ENCODE assay signal across 1 cellular context in the genomic region with DNA sequence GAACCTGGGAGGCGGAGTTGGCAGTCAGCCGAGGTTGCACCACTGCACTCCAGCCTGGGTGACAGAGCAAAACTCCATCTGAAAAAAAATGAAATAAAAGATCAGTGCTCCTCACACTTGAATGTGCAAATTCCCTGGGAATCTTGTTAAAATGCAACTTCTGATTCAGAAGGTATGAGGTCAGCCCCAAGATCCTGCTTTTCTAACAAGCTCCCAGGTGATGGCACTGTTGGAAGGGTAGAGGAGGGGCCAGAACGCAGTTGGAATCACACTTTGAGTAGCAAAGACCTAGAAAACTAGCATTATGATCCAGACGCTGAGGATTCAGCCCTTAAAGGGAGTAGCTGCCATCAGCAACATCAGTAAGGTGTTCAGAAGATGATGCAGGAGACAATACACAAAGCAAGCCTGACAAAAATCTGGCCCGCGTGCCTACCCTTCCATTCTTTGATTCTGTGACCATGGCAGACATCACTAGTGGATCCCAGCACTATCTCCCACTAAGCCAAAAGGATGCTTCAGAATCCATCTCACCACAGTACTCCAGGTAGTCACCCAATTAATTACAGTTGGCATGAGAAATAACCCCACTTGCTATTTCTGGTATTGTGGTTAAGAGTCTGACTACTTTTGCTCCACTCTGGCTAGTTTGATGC.
TF ChIP-seq lines count a peak whose summit lies in the region.

No MANE protein-coding gene starts in this region.

TF ChIP-seq in HepG2, 621 proteins besides CTCF, POLR2A, EP300 and RAD21:
- TF ChIP-seq MAX (IDR thresholded peaks at IDR 0.05) = no peak
- no peak for TF ChIP-seq KDM3A (CRISPR knock-in tag; IDR thresholded peaks at IDR 0.05; ENCODE audit: low read depth)
- TF ChIP-seq CREB1 (IDR thresholded peaks at IDR 0.05) = no peak
- TF ChIP-seq CREB1 (CRISPR knock-in tag; IDR thresholded peaks at IDR 0.05) = no peak
- TF ChIP-seq MZF1 (CRISPR knock-in tag; IDR thresholded peaks at IDR 0.05; ENCODE audit: borderline replicate concordance) = no peak
- TF ChIP-seq, protein P1, sequence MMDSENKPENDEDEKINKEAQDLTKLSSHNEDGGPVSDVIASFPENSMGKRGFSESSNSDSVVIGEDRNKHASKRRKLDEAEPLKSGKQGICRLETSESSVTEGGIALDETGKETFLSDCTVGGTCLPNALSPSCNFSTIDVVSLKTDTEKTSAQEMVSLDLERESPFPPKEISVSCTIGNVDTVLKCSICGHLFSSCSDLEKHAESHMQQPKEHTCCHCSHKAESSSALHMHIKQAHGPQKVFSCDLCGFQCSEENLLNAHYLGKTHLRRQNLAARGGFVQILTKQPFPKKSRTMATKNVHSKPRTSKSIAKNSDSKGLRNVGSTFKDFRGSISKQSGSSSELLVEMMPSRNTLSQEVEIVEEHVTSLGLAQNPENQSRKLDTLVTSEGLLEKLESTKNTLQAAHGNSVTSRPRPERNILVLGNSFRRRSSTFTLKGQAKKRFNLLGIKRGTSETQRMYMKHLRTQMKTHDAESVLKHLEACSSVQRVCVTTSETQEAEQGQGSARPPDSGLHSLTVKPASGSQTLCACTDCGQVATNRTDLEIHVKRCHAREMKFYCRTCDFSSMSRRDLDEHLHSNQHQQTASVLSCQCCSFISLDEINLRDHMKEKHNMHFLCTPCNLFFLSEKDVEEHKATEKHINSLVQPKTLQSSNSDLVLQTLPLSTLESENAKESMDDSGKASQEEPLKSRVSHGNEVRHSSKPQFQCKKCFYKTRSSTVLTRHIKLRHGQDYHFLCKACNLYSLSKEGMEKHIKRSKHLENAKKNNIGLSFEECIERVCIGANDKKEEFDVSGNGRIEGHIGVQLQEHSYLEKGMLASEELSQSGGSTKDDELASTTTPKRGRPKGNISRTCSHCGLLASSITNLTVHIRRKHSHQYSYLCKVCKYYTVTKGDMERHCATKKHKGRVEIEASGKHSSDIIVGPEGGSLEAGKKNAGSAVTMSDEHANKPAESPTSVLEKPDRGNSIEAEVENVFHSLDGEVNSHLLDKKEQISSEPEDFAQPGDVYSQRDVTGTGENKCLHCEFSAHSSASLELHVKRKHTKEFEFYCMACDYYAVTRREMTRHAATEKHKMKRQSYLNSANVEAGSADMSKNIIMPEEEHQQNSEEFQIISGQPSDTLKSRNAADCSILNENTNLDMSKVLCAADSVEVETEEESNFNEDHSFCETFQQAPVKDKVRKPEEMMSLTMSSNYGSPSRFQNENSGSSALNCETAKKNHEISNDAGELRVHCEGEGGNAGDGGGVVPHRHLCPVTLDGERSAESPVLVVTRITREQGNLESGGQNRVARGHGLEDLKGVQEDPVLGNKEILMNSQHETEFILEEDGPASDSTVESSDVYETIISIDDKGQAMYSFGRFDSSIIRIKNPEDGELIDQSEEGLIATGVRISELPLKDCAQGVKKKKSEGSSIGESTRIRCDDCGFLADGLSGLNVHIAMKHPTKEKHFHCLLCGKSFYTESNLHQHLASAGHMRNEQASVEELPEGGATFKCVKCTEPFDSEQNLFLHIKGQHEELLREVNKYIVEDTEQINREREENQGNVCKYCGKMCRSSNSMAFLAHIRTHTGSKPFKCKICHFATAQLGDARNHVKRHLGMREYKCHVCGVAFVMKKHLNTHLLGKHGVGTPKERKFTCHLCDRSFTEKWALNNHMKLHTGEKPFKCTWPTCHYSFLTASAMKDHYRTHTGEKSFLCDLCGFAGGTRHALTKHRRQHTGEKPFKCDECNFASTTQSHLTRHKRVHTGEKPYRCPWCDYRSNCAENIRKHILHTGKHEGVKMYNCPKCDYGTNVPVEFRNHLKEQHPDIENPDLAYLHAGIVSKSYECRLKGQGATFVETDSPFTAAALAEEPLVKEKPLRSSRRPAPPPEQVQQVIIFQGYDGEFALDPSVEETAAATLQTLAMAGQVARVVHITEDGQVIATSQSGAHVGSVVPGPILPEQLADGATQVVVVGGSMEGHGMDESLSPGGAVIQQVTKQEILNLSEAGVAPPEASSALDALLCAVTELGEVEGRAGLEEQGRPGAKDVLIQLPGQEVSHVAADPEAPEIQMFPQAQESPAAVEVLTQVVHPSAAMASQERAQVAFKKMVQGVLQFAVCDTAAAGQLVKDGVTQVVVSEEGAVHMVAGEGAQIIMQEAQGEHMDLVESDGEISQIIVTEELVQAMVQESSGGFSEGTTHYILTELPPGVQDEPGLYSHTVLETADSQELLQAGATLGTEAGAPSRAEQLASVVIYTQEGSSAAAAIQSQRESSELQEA (CRISPR knock-in tag; IDR thresholded peaks at IDR 0.05; ENCODE audit: not compliant biosample characterization) = no peak
- TF ChIP-seq ZNF615 (CRISPR knock-in tag; IDR thresholded peaks at IDR 0.05; ENCODE audit: borderline replicate concordance) = no peak
- TF ChIP-seq MTA3 (CRISPR knock-in tag; IDR thresholded peaks at IDR 0.05) = no peak
- peak; percentile 51 for TF ChIP-seq STAG1 (CRISPR knock-in tag; IDR thresholded peaks at IDR 0.05)
- TF ChIP-seq NCOA2 (CRISPR knock-in tag; IDR thresholded peaks at IDR 0.05) = no peak
- TF ChIP-seq WIZ (CRISPR knock-in tag; IDR thresholded peaks at IDR 0.05) = no peak
- TF ChIP-seq SIX1 (CRISPR knock-in tag; IDR thresholded peaks at IDR 0.05; ENCODE audit: borderline replicate concordance) = no peak
- no peak for TF ChIP-seq ZNF747 (CRISPR knock-in tag; IDR thresholded peaks at IDR 0.05; ENCODE audit: borderline replicate concordance)
- 0 out of 2 replicates have a peak, but pooled peaks have one; percentile 42 for TF ChIP-seq SETDB1 (CRISPR knock-in tag; IDR thresholded peaks at IDR 0.05; ENCODE audit: borderline replicate concordance)
- TF ChIP-seq ZNF605 (CRISPR knock-in tag; IDR thresholded peaks at IDR 0.05) = 0 out of 2 replicates have a peak, but pooled peaks have one; percentile 28
- TF ChIP-seq ERF (CRISPR knock-in tag; IDR thresholded peaks at IDR 0.05) = 0 out of 2 replicates have a peak, but pooled peaks have one; percentile 47
- TF ChIP-seq ZNF83 (CRISPR knock-in tag; IDR thresholded peaks at IDR 0.05; ENCODE audit: borderline replicate concordance) = no peak
TF ChIP-seq in HepG2: peak in this region for 4.
